ENCODE assay signal across 17 cellular contexts in the genomic region with DNA sequence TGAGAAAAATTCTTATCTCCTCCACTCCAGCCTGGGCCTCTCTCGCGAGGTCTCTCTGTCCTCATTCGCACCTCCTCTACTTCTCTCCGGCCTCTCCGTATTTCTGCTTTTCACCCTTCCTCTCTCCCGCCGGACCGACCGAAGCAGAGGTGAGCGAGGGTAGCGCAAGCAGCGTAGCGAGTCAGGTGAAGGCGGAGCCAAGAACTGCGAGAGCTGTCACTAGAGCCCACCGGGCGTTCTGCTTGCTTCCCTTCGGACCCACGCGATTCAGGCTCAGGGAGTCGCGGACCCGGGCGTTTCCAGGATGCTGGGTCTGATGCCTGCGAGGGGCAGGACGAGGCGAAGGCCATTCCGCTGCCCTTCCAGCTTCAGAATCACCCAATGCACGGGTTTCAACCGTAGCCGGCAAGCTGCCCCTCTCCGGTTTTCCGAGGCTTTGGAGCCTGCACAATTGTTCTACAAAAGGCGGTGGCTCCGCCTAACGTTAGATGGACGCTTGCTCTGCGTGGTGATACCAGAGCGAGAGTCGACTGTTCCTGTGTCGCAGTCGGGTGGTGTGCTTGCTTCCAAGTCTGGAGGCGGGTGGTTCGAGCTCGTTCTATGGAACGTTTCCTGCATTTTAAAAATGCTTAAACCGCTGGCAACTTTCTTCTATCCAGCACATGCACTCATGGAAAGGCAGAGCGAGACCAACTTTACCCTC.
DNase-seq lines count a peak whose midpoint lies in the region; ATAC-seq and TF ChIP-seq lines count a peak whose summit lies in the region.
"Had no signal": no experiment of that assay in that cellular context is flagged by ENCODE, and none has a peak within 500 bp of the region (broad histone marks: within the 10 kb centered on the region; RNA-seq: fewer than 3 reads in every experiment).

No MANE protein-coding gene starts in this region.

- no peaks in the 10 kb centered on the region for H3K4me1 ChIP-seq in RWPE2 (ENCODE audit: insufficient read depth, poor library complexity, severe bottlenecking)
- H3K4me1 ChIP-seq in Caco-2 = peaks cover 7% of the 10 kb centered on the region; the same call in 1 of the 2 replicates
- H3K4me1 ChIP-seq: gastroesophageal sphincter had no signal

- H3K27ac Mint-ChIP-seq in glutamatergic neuron (ENCODE audit: unreplicated experiment) (no peak overlapping the region), chondrocyte (ENCODE audit: unreplicated experiment) (no peak overlapping the region), Caco-2 (ENCODE audit: unreplicated experiment) (no peak overlapping the region)
- H3K27ac Mint-ChIP-seq in stimulated activated effector memory CD8-positive, alpha-beta T cell treated with anti-CD3 and anti-CD28 coated beads, Interleukin-12 subunit alpha, Interleukin-12 subunit beta, amount 100 ng/mL, for 72 hours = no peak overlapping the region
- H3K27ac Mint-ChIP-seq: WTC11 had no signal

- H3K36me3 Mint-ChIP-seq in activated T-cell treated with anti-CD3 and anti-CD28 coated beads, Interleukin-2, amount 50 U/mL, for 4 hours (ENCODE audit: insufficient read depth) = no peaks in the 10 kb centered on the region
- H3K36me3 Mint-ChIP-seq in glutamatergic neuron (ENCODE audit: unreplicated experiment) (no peaks in the 10 kb centered on the region), chondrocyte (ENCODE audit: low read depth) (no peaks in the 10 kb centered on the region), Caco-2 (ENCODE audit: insufficient read depth, unreplicated experiment) (no peaks in the 10 kb centered on the region)
- no peaks in the 10 kb centered on the region for H3K36me3 Mint-ChIP-seq in stimulated activated effector memory CD8-positive, alpha-beta T cell treated with anti-CD3 and anti-CD28 coated beads, Interleukin-12 subunit alpha, Interleukin-12 subunit beta, amount 100 ng/mL, for 72 hours

- H3K27me3 ChIP-seq in RWPE2 (ENCODE audit: insufficient read depth, poor library complexity, severe bottlenecking) (peaks cover 68% of the 10 kb centered on the region), Caco-2 (replicated peaks; ENCODE audit: control insufficient read depth, insufficient read depth, low read length) (no peaks in the 10 kb centered on the region)
- H3K27me3 ChIP-seq: body of pancreas had no signal

- DNase-seq in activated T-cell treated with anti-CD3 and anti-CD28 coated beads, Interleukin-2, amount 50 U/mL, for 4 hours = no peak
- no peak for DNase-seq in activated T-cell treated with anti-CD3 and anti-CD28 coated beads, Interleukin-2, amount 50 U/mL, for 1 hour
- DNase-seq in RWPE2 (ENCODE audit: low spot score) (no peak), glutamatergic neuron (no peak), chondrocyte (ENCODE audit: low spot score) (no peak), Caco-2 (no peak)
- no peak for DNase-seq in stimulated activated effector memory CD8-positive, alpha-beta T cell treated with anti-CD3 and anti-CD28 coated beads, Interleukin-12 subunit alpha, Interleukin-12 subunit beta, amount 100 ng/mL, for 72 hours (ENCODE audit: low spot score in 2 of 2)
- no peak for DNase-seq in activated CD8-positive, alpha-beta memory T cell treated with anti-CD3 and anti-CD28 coated beads for 24 hours
- DNase-seq: activated T-cell treated with anti-CD3 and anti-CD28 coated beads, Interleukin-2, amount 50 U/mL, for 48 hours; effector CD8-positive, alpha-beta T cell; HCEC 1CT; NCI-H2107; tibial artery had no signal

- H3K36me3 ChIP-seq in RWPE2 (ENCODE audit: low read depth) (no peaks in the 10 kb centered on the region), Caco-2 (ENCODE audit: control insufficient read depth, insufficient read depth, low read length) (no peaks in the 10 kb centered on the region)
- H3K36me3 ChIP-seq: gastroesophageal sphincter, tibial artery had no signal

- BruUV-seq in Caco-2 (replicated peaks; lab: Mats Ljungman, UMichigan) = no TSS peak

- POLR2A ChIA-PET in Caco-2 (lab: Charles Lee) = no interaction called here

- CTCF ChIA-PET in Caco-2 (lab: Charles Lee) = no interaction called here

- TF ChIP-seq CTCF in RWPE2 (IDR thresholded peaks at IDR 0.05; ENCODE audit: poor library complexity, severe bottlenecking) = no peak
- TF ChIP-seq CTCF in glutamatergic neuron (IDR thresholded peaks at IDR 0.05; ENCODE audit: partially characterized antibody, unreplicated experiment) = no peak
- no peak for TF ChIP-seq CTCF in chondrocyte (IDR thresholded peaks at IDR 0.05)
- no peak for TF ChIP-seq CTCF in Caco-2 (IDR thresholded peaks at IDR 0.05; ENCODE audit: insufficient read depth in 1 of 2, low read depth in 1 of 2, low read length in 1 of 2, severe bottlenecking in 1 of 2, unreplicated experiment in 1 of 2)

- H3K4me1 Mint-ChIP-seq in activated T-cell treated with anti-CD3 and anti-CD28 coated beads, Interleukin-2, amount 50 U/mL, for 4 hours (ENCODE audit: low read depth) = peaks cover 2% of the 10 kb centered on the region
- no peaks in the 10 kb centered on the region for H3K4me1 Mint-ChIP-seq in glutamatergic neuron (ENCODE audit: low read depth, unreplicated experiment)
- peaks cover 6% of the 10 kb centered on the region for H3K4me1 Mint-ChIP-seq in stimulated activated effector memory CD8-positive, alpha-beta T cell treated with anti-CD3 and anti-CD28 coated beads, Interleukin-12 subunit alpha, Interleukin-12 subunit beta, amount 100 ng/mL, for 72 hours
- H3K4me1 Mint-ChIP-seq in chondrocyte (ENCODE audit: low read depth) = no peaks in the 10 kb centered on the region
- no peaks in the 10 kb centered on the region for H3K4me1 Mint-ChIP-seq in Caco-2 (ENCODE audit: low read depth, unreplicated experiment)
- H3K4me1 Mint-ChIP-seq: WTC11 had no signal

- H3K4me3 ChIP-seq in RWPE2 (ENCODE audit: severe bottlenecking) (no peak overlapping the region), Caco-2 (ENCODE audit: low read depth, low read length) (no peak overlapping the region)
- H3K4me3 ChIP-seq: body of pancreas, skin epidermis had no signal

- peaks cover 80% of the 10 kb centered on the region for H3K27me3 Mint-ChIP-seq in activated T-cell treated with anti-CD3 and anti-CD28 coated beads, Interleukin-2, amount 50 U/mL, for 4 hours (ENCODE audit: low read depth)
- H3K27me3 Mint-ChIP-seq in glutamatergic neuron (ENCODE audit: unreplicated experiment) (peaks cover 17% of the 10 kb centered on the region), chondrocyte (ENCODE audit: low read depth) (no peaks in the 10 kb centered on the region), Caco-2 (ENCODE audit: insufficient read depth, unreplicated experiment) (no peaks in the 10 kb centered on the region)

- H3K4me3 Mint-ChIP-seq in activated T-cell treated with anti-CD3 and anti-CD28 coated beads, Interleukin-2, amount 50 U/mL, for 4 hours = peak overlapping the region; percentile 13
- H3K4me3 Mint-ChIP-seq in glutamatergic neuron (ENCODE audit: unreplicated experiment) (peak overlapping the region; percentile 90), chondrocyte (ENCODE audit: unreplicated experiment) (no peak overlapping the region), Caco-2 (ENCODE audit: unreplicated experiment) (no peak overlapping the region)
- H3K4me3 Mint-ChIP-seq in stimulated activated effector memory CD8-positive, alpha-beta T cell treated with anti-CD3 and anti-CD28 coated beads, Interleukin-12 subunit alpha, Interleukin-12 subunit beta, amount 100 ng/mL, for 72 hours = peak overlapping the region; percentile 5
- H3K4me3 Mint-ChIP-seq: WTC11 had no signal

- H3K9me3 ChIP-seq in RWPE2 (ENCODE audit: severe bottlenecking) (no peaks in the 10 kb centered on the region), Caco-2 (no peaks in the 10 kb centered on the region)
- H3K9me3 ChIP-seq: gastroesophageal sphincter, tibial artery had no signal

- peaks cover 7% of the 10 kb centered on the region for H3K9me3 Mint-ChIP-seq in activated T-cell treated with anti-CD3 and anti-CD28 coated beads, Interleukin-2, amount 50 U/mL, for 4 hours
- peaks cover 1% of the 10 kb centered on the region for H3K9me3 Mint-ChIP-seq in glutamatergic neuron (ENCODE audit: unreplicated experiment)
- peaks cover 5% of the 10 kb centered on the region for H3K9me3 Mint-ChIP-seq in stimulated activated effector memory CD8-positive, alpha-beta T cell treated with anti-CD3 and anti-CD28 coated beads, Interleukin-12 subunit alpha, Interleukin-12 subunit beta, amount 100 ng/mL, for 72 hours
- H3K9me3 Mint-ChIP-seq in chondrocyte (ENCODE audit: low read depth) = peaks cover 65% of the 10 kb centered on the region
- H3K9me3 Mint-ChIP-seq in Caco-2 (ENCODE audit: unreplicated experiment) = no peaks in the 10 kb centered on the region

- no peak overlapping the region for H3K27ac ChIP-seq in RWPE2 (ENCODE audit: poor library complexity, severe bottlenecking)
- H3K27ac ChIP-seq: body of pancreas, gastroesophageal sphincter, skin epidermis, tibial artery had no signal

- intact Hi-C loops in Caco-2 (cut with micrococcal nuclease; ENCODE audit: unreplicated experiment) = no loop called here

- ATAC-seq in activated T-cell treated with anti-CD3 and anti-CD28 coated beads, Interleukin-2, amount 50 U/mL, for 4 hours = peak in 1 of 2 donors; percentile 43
- 0 out of 3 replicates have a peak, but pooled peaks have one; percentile 42 for ATAC-seq in RWPE2 (ENCODE audit: low read depth)
- ATAC-seq in stimulated activated effector memory CD8-positive, alpha-beta T cell treated with anti-CD3 and anti-CD28 coated beads, Interleukin-12 subunit alpha, Interleukin-12 subunit beta, amount 100 ng/mL, for 72 hours = no peak
- ATAC-seq: body of pancreas, gastroesophageal sphincter, WTC11 had no signal

Comparison
In these comparisons a context has a peak if more than half of its experiments do, and no peak if none do; other contexts are left out.
1. H3K4me3 Mint-ChIP-seq: peak in activated T-cell treated with anti-CD3 and anti-CD28 coated beads, Interleukin-2, amount 50 U/mL, for 4 hours (single experiment), glutamatergic neuron (single experiment) and stimulated activated effector memory CD8-positive, alpha-beta T cell treated with anti-CD3 and anti-CD28 coated beads, Interleukin-12 subunit alpha, Interleukin-12 subunit beta, amount 100 ng/mL, for 72 hours (single experiment); none in chondrocyte (single experiment) and Caco-2 (single experiment).